In the genomic region with DNA sequence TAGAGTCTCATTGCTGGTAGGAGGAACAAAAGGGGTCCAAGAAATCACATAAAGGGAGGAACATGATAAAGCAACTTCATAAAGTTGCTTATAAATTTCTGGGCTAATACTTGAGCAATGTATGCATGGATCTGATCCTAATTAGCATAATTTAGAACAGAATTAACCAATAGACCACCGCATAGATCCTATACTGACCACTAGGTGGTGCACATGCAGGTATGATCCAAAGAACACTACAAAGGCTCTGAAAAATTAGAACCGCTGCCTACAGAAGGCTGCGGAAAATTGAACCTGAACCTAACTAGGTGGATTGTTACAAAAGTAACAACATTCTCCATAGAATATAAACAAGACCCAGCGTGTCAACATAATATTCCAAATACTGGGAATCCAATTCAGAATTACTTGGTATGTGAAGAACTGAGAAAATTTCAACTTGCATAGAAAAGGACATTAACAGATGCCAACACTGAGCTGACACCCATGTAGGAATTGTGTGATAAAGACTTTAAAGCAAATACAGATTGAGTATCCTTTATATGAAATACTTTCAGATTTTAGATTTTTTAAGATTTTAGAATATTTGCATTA, we compare ENCODE assay signal across 8 cellular contexts. TPM values are rescaled to one million over a fixed set of nuclear protein-coding genes. Genes with fewer than 3 reads are reported as not detected.
DNase-seq lines count a peak whose midpoint lies in the region; ATAC-seq and TF ChIP-seq lines count a peak whose summit lies in the region.

No MANE protein-coding gene starts in this region.

- no peaks in the 10 kb centered on the region for H3K36me3 ChIP-seq in right lobe of liver

- WGBS in right lobe of liver (ENCODE audit: insufficient coverage, low coverage, low lambda C conversion rate, missing lambda C conversion rate) = 14% methylated on average over 4 of the region's 4 CpGs

- peak; percentile 62 to 70 (median 62) for TF ChIP-seq CTCF in right lobe of liver (IDR thresholded peaks at IDR 0.05)

- intact Hi-C loops in right lobe of liver (cut with DNase I) = no loop called here
- intact Hi-C loops in posterior vena cava (cut with DNase I) = no loop called here

- no peaks in the 10 kb centered on the region for H3K27me3 ChIP-seq in right lobe of liver

- ATAC-seq in GM19372 (IDR thresholded peaks at IDR 0.05; ENCODE audit: low read depth, unreplicated experiment) = peak; percentile 61
- peak; percentile 69 to 78 (median 74) for ATAC-seq in right lobe of liver

- H3K4me3 ChIP-seq in right lobe of liver = no peak overlapping the region

- TF ChIP-seq POLR2A in right lobe of liver (IDR thresholded peaks at IDR 0.05) = no peak

- DNase-seq in NCI-H82 (lab: John Stamatoyannopoulos, UW) (peak; percentile 50), NCI-H82 treated with DMSO at 0.1 percent for 48 hours (lab: John Stamatoyannopoulos, UW; ENCODE audit: unreplicated experiment) (no peak), NCI-H2227 treated with DMSO at 0.1 percent for 48 hours (lab: John Stamatoyannopoulos, UW) (peak; percentile 2), astrocyte of the hippocampus (ENCODE audit: low read depth, low spot score) (peak; percentile 43), right lobe of liver (no peak), ecto neural progenitor cell (ENCODE audit: low spot score) (no peak), posterior vena cava (ENCODE audit: low spot score) (no peak)

- no peaks in the 10 kb centered on the region for H3K9me3 ChIP-seq in right lobe of liver

- no peak overlapping the region for H3K27ac ChIP-seq in right lobe of liver

- no peaks in the 10 kb centered on the region for H3K4me1 ChIP-seq in right lobe of liver

RNA-seq across cellular contexts. Expression of gene BRCC3, which starts 23.3 kb away (rescaled TPM):
- total RNA-seq in right lobe of liver = 10 to 100 TPM; 10.1 to 13.4 (median 10.5) TPM
- 10 to 100 TPM; 13.4 to 15.2 TPM for total RNA-seq in posterior vena cava

RNA-seq across cellular contexts. Expression of gene CMC4, which starts 23.6 kb away (rescaled TPM):
- 10 to 100 TPM in 2 of 6 experiments, 1 to 10 TPM in 4; 3.9 to 12.2 (median 7.6) TPM for total RNA-seq in right lobe of liver
- total RNA-seq in posterior vena cava = 1 to 10 TPM; 3.7 to 5.8 TPM

RNA-seq across cellular contexts. Expression of gene MTCP1, which starts 23.6 kb away (rescaled TPM):
- total RNA-seq in right lobe of liver (10 to 100 TPM in 4 of 6 experiments, 1 to 10 TPM in 1, under 1 TPM in 1; 0.98 to 26.8 (median 16.6) TPM), posterior vena cava (10 to 100 TPM; 15.7 to 22.7 TPM)

Comparison
In these comparisons a context has a peak if more than half of its experiments do, and no peak if none do; other contexts are left out.
1. DNase-seq: peak in NCI-H82 (single experiment), NCI-H2227 treated with DMSO at 0.1 percent for 48 hours (single experiment) and astrocyte of the hippocampus (single experiment); none in NCI-H82 treated with DMSO at 0.1 percent for 48 hours (single experiment), right lobe of liver (0 of 3), ecto neural progenitor cell (single experiment) and posterior vena cava (single experiment).